In the genomic region with DNA sequence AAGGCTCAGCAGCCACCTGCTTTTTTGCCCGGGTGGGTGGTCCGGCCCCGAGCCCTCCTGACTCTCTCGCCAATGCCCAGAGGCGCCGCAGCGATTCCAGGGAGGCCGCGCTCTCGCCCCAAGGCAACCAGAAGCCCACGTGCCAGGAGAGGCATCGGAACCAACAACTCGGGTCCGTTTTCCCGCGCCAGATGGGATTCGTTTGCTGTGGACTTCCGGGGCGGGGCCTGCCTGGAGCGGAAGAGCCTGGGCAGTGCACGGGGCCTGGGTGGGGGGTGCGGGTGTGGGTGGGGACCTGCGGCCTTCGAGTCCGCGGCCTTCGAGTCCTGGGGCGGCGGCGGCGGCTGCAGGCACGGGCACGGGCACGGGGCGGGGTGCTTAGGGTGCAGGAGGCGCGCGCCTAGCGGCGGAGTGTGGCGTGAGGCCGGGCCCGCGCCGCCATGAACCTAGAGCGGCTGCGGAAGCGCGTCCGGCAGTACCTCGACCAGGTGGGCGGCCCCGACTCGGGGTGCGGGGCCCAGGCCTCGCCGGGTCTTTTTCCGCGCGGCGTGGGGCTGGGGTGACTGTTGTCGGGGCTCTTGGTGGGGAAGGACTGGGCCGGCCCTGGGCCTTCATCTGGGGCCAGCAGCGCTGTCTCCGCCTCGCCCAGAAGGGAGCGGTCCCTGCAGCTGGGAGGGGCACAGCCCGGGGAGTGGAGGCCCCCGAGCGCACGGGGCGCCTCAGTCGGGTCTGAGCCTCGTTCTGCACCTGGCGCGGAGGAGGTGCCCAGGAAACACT, we compare ENCODE assay signal across 8 cellular contexts. TPM values are rescaled to one million over a fixed set of nuclear protein-coding genes. Genes with fewer than 3 reads are reported as not detected.
DNase-seq lines count a peak whose midpoint lies in the region; ATAC-seq and TF ChIP-seq lines count a peak whose summit lies in the region.

A gene with protein sequence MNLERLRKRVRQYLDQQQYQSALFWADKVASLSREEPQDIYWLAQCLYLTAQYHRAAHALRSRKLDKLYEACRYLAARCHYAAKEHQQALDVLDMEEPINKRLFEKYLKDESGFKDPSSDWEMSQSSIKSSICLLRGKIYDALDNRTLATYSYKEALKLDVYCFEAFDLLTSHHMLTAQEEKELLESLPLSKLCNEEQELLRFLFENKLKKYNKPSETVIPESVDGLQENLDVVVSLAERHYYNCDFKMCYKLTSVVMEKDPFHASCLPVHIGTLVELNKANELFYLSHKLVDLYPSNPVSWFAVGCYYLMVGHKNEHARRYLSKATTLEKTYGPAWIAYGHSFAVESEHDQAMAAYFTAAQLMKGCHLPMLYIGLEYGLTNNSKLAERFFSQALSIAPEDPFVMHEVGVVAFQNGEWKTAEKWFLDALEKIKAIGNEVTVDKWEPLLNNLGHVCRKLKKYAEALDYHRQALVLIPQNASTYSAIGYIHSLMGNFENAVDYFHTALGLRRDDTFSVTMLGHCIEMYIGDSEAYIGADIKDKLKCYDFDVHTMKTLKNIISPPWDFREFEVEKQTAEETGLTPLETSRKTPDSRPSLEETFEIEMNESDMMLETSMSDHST (plus strand): TSS at position 253 of the 777 bp plus-strand sequence. CDS start 188 bp downstream, at position 441.

- ATAC-seq in GM19035 (IDR thresholded peaks at IDR 0.05; ENCODE audit: unreplicated experiment) = peak; percentile 91
- ATAC-seq in HG03342 (IDR thresholded peaks at IDR 0.05; ENCODE audit: unreplicated experiment) = peak; percentile 92

- H3K36me3 ChIP-seq in kidney epithelial cell (ENCODE audit: control insufficient read depth, insufficient read depth, low read length) = no peaks in the 10 kb centered on the region

- peak within 1 kb of the TSS; percentile 96 for H3K4me3 ChIP-seq in kidney epithelial cell (ENCODE audit: low read depth, low read length)

- TF ChIP-seq CTCF in kidney epithelial cell (IDR thresholded peaks at IDR 0.05; ENCODE audit: insufficient read depth, low read length, poor library complexity, severe bottlenecking) = no peak

- no peaks in the 10 kb centered on the region for H3K27me3 ChIP-seq in kidney epithelial cell (ENCODE audit: control insufficient read depth, insufficient read depth, low read length)

- DNase-seq in AG20443 (ENCODE audit: low spot score) (peak; percentile 98), NCI-H446 treated with DMSO at 0.1 percent for 48 hours (lab: John Stamatoyannopoulos, UW) (peak; percentile 53), cerebellar nuclear complex (lab: John Stamatoyannopoulos, UW) (peak; percentile 44 to 71), kidney epithelial cell (ENCODE audit: low read depth) (peak; percentile 62)
- peak; percentile 64 for DNase-seq in activated CD4-positive, alpha-beta T cell treated with anti-CD3 and anti-CD28 coated beads for 1 hour
- DNase-seq in stimulated activated CD4-positive, alpha-beta T cell treated with anti-CD3 and anti-CD28 coated beads, Interleukin-15, amount 100 ng/mL, for 24 hours = peak; percentile 96

RNA-seq across cellular contexts. Expression of the gene that starts here (rescaled TPM):
- total RNA-seq in kidney epithelial cell = 50.4 and 51.8 TPM in 2 replicates

Comparison
In these comparisons a context has a peak if more than half of its experiments do, and no peak if none do; other contexts are left out.
1. Peak in every context shown above with its lines: DNase-seq, ATAC-seq and H3K4me3 ChIP-seq.